37 cellular contexts compared by ENCODE assay signal in genomic region chr7:92913849-92914248, GRCh38.
"Had no signal": no experiment of that assay in that cellular context is flagged by ENCODE, and none has a peak within 500 bp of the region (broad histone marks: within the 10 kb centered on the region; RNA-seq: fewer than 3 reads in every experiment).

No MANE protein-coding gene starts in this region.

- ATAC-seq: activated CD8-positive, alpha-beta memory T cell treated with anti-CD3 and anti-CD28 coated beads, Interleukin-2, amount 10 ng/mL, durations not matched to agents 7 days and 5 days; activated CD8-positive, alpha-beta T cell treated with anti-CD3 and anti-CD28 coated beads for 36 hours; activated naive CD8-positive, alpha-beta T cell treated with anti-CD3 and anti-CD28 coated beads, Interleukin-2, amount 50 U/mL, for 24 hours had no signal

- H3K36me3 ChIP-seq: ascending aorta, cardiac muscle cell had no signal

- H3K27me3 Mint-ChIP-seq: activated B cell treated with CpG ODN at 0.5 μM for 24 hours; activated CD4-positive, alpha-beta memory T cell treated with anti-CD3 and anti-CD28 coated beads for 36 hours; activated CD4-positive, alpha-beta T cell treated with anti-CD3 and anti-CD28 coated beads, Interleukin-2, amount 10 ng/mL, durations not matched to agents 24 days and 14 days; activated CD8-positive, alpha-beta memory T cell treated with anti-CD3 and anti-CD28 coated beads, Interleukin-2, amount 10 ng/mL, durations not matched to agents 7 days and 5 days; activated CD8-positive, alpha-beta T cell treated with anti-CD3 and anti-CD28 coated beads for 36 hours; activated naive CD4-positive, alpha-beta T cell treated with anti-CD3 and anti-CD28 coated beads, Interleukin-2, amount 10 ng/mL, durations not matched to agents 7 days and 5 days; activated naive CD4-positive, alpha-beta T cell treated with anti-CD3 and anti-CD28 coated beads, Interleukin-2, amount 50 U/mL, for 24 hours; activated naive CD8-positive, alpha-beta T cell; activated naive CD8-positive, alpha-beta T cell treated with anti-CD3 and anti-CD28 coated beads, Interleukin-2, amount 10 ng/mL, durations not matched to agents 7 days and 5 days; activated naive CD8-positive, alpha-beta T cell treated with anti-CD3 and anti-CD28 coated beads, Interleukin-2, amount 50 U/mL, for 24 hours; activated T-cell treated with anti-CD3 and anti-CD28 coated beads, Interleukin-2, amount 50 U/mL, for 24 hours; brain; central memory CD8-positive, alpha-beta T cell had no signal

- H3K27me3 ChIP-seq: ascending aorta, cardiac muscle cell had no signal

- H3K9me3 ChIP-seq: ascending aorta had no signal

- H3K4me3 Mint-ChIP-seq: activated B cell treated with CpG ODN at 0.5 μM for 24 hours; activated CD4-positive, alpha-beta memory T cell treated with anti-CD3 and anti-CD28 coated beads for 36 hours; activated CD4-positive, alpha-beta T cell treated with anti-CD3 and anti-CD28 coated beads, Interleukin-2, amount 10 ng/mL, durations not matched to agents 24 days and 14 days; activated CD8-positive, alpha-beta memory T cell treated with anti-CD3 and anti-CD28 coated beads, Interleukin-2, amount 10 ng/mL, durations not matched to agents 7 days and 5 days; activated CD8-positive, alpha-beta T cell treated with anti-CD3 and anti-CD28 coated beads for 36 hours; activated naive CD4-positive, alpha-beta T cell treated with anti-CD3 and anti-CD28 coated beads, Interleukin-2, amount 10 ng/mL, durations not matched to agents 7 days and 5 days; activated naive CD4-positive, alpha-beta T cell treated with anti-CD3 and anti-CD28 coated beads, Interleukin-2, amount 50 U/mL, for 24 hours; activated naive CD8-positive, alpha-beta T cell; activated naive CD8-positive, alpha-beta T cell treated with anti-CD3 and anti-CD28 coated beads, Interleukin-2, amount 10 ng/mL, durations not matched to agents 7 days and 5 days; activated naive CD8-positive, alpha-beta T cell treated with anti-CD3 and anti-CD28 coated beads, Interleukin-2, amount 50 U/mL, for 24 hours; activated T-cell treated with anti-CD3 and anti-CD28 coated beads, Interleukin-2, amount 50 U/mL, for 24 hours; brain; central memory CD8-positive, alpha-beta T cell; T-helper 1 cell treated with Interleukin-12 subunit alpha and Interleukin-12 subunit beta and Interleukin-4 antibody, amounts not matched to agents 30 μg/mL and 1 μg/mL, for 36 hours; T-helper 2 cell treated with Interferon-gamma antibody and Interleukin-4, amounts not matched to agents 5 μg/mL and 100 μg/mL, for 36 hours had no signal

- DNase-seq: activated B cell treated with CpG ODN at 0.5 μM for 24 hours; activated CD4-positive, alpha-beta memory T cell treated with anti-CD3 and anti-CD28 coated beads for 36 hours; activated CD4-positive, alpha-beta T cell treated with anti-CD3 and anti-CD28 coated beads for 4 hours; activated CD4-positive, alpha-beta T cell treated with anti-CD3 and anti-CD28 coated beads, Interleukin-2, amount 10 ng/mL, durations not matched to agents 24 days and 14 days; activated CD4-positive, alpha-beta T cell treated with anti-CD3 and anti-CD28 coated beads, Interleukin-2, amount 50 U/mL, for 1 hour; activated CD4-positive, alpha-beta T cell treated with anti-CD3 and anti-CD28 coated beads, Interleukin-2, amount 50 U/mL, for 4 hours; activated CD4-positive, CD25-positive, alpha-beta regulatory T cell treated with anti-CD3 and anti-CD28 coated beads, Interleukin-2, amount 50 U/mL, for 72 hours; activated CD8-positive, alpha-beta memory T cell treated with anti-CD3 and anti-CD28 coated beads for 24 hours; activated CD8-positive, alpha-beta memory T cell treated with anti-CD3 and anti-CD28 coated beads, Interleukin-2, amount 10 ng/mL, durations not matched to agents 7 days and 5 days; activated CD8-positive, alpha-beta memory T cell treated with anti-CD3 and anti-CD28 coated beads, Interleukin-2, amount 50 U/mL, for 48 hours; activated CD8-positive, alpha-beta T cell treated with anti-CD3 and anti-CD28 coated beads for 36 hours; activated effector memory CD4-positive, alpha-beta T cell treated with Interleukin-2 at 50 U/mL for 16 hours; activated gamma-delta T cell; activated naive CD4-positive, alpha-beta T cell treated with anti-CD3 and anti-CD28 coated beads, Interleukin-2, amount 10 ng/mL, durations not matched to agents 7 days and 5 days; activated naive CD4-positive, alpha-beta T cell treated with Interleukin-2 at 50 U/mL for 16 hours; activated naive CD8-positive, alpha-beta T cell treated with anti-CD3 and anti-CD28 coated beads, Interleukin-2, amount 10 ng/mL, durations not matched to agents 7 days and 5 days; activated naive CD8-positive, alpha-beta T cell treated with anti-CD3 and anti-CD28 coated beads, Interleukin-2, amount 50 U/mL, for 24 hours; activated T-cell treated with anti-CD3 and anti-CD28 coated beads, Interleukin-2, amount 50 U/mL, for 24 hours; activated T-cell treated with anti-CD3 and anti-CD28 coated beads, Interleukin-2, amount 50 U/mL, for 48 hours; amygdala; anterior cingulate cortex; caudate nucleus; cerebellar nuclear complex; T-helper 2 cell; T-helper 9 cell had no signal

- H3K4me1 ChIP-seq: ascending aorta had no signal

- H3K36me3 Mint-ChIP-seq: activated CD4-positive, alpha-beta memory T cell treated with anti-CD3 and anti-CD28 coated beads for 36 hours; activated naive CD4-positive, alpha-beta T cell treated with anti-CD3 and anti-CD28 coated beads, Interleukin-2, amount 10 ng/mL, durations not matched to agents 7 days and 5 days; activated naive CD4-positive, alpha-beta T cell treated with anti-CD3 and anti-CD28 coated beads, Interleukin-2, amount 50 U/mL, for 24 hours; activated naive CD8-positive, alpha-beta T cell; brain had no signal

- H3K27ac ChIP-seq: ascending aorta, cardiac muscle cell, VCaP had no signal

- H3K4me1 Mint-ChIP-seq: activated B cell treated with CpG ODN at 0.5 μM for 24 hours; activated CD4-positive, alpha-beta T cell treated with anti-CD3 and anti-CD28 coated beads, Interleukin-2, amount 10 ng/mL, durations not matched to agents 24 days and 14 days; activated CD8-positive, alpha-beta memory T cell treated with anti-CD3 and anti-CD28 coated beads, Interleukin-2, amount 10 ng/mL, durations not matched to agents 7 days and 5 days; activated naive CD4-positive, alpha-beta T cell treated with anti-CD3 and anti-CD28 coated beads, Interleukin-2, amount 10 ng/mL, durations not matched to agents 7 days and 5 days; activated naive CD4-positive, alpha-beta T cell treated with anti-CD3 and anti-CD28 coated beads, Interleukin-2, amount 50 U/mL, for 24 hours; activated naive CD8-positive, alpha-beta T cell treated with anti-CD3 and anti-CD28 coated beads, Interleukin-2, amount 10 ng/mL, durations not matched to agents 7 days and 5 days; activated naive CD8-positive, alpha-beta T cell treated with anti-CD3 and anti-CD28 coated beads, Interleukin-2, amount 50 U/mL, for 24 hours; central memory CD8-positive, alpha-beta T cell had no signal

- H3K27ac Mint-ChIP-seq: activated B cell treated with CpG ODN at 0.5 μM for 24 hours; activated CD4-positive, alpha-beta memory T cell treated with anti-CD3 and anti-CD28 coated beads for 36 hours; activated CD4-positive, alpha-beta T cell treated with anti-CD3 and anti-CD28 coated beads, Interleukin-2, amount 10 ng/mL, durations not matched to agents 24 days and 14 days; activated CD8-positive, alpha-beta memory T cell treated with anti-CD3 and anti-CD28 coated beads, Interleukin-2, amount 10 ng/mL, durations not matched to agents 7 days and 5 days; activated CD8-positive, alpha-beta T cell treated with anti-CD3 and anti-CD28 coated beads for 36 hours; activated naive CD4-positive, alpha-beta T cell treated with anti-CD3 and anti-CD28 coated beads, Interleukin-2, amount 10 ng/mL, durations not matched to agents 7 days and 5 days; activated naive CD8-positive, alpha-beta T cell; activated naive CD8-positive, alpha-beta T cell treated with anti-CD3 and anti-CD28 coated beads, Interleukin-2, amount 10 ng/mL, durations not matched to agents 7 days and 5 days; activated naive CD8-positive, alpha-beta T cell treated with anti-CD3 and anti-CD28 coated beads, Interleukin-2, amount 50 U/mL, for 24 hours; activated T-cell treated with anti-CD3 and anti-CD28 coated beads, Interleukin-2, amount 50 U/mL, for 24 hours; activated T-helper 2 cell treated with anti-CD3 and anti-CD28 coated beads, Interferon-gamma antibody, Interleukin-2, Interleukin-4, amounts not matched to agents 10 μg/mL and 5 μg/mL and 100 μg/mL, durations not matched to agents 14 hours and 24 hours and 36 hours; brain; T-helper 1 cell treated with Interleukin-12 subunit alpha and Interleukin-12 subunit beta and Interleukin-4 antibody, amounts not matched to agents 30 μg/mL and 1 μg/mL, for 36 hours; T-helper 2 cell treated with Interferon-gamma antibody and Interleukin-4, amounts not matched to agents 5 μg/mL and 100 μg/mL, for 36 hours had no signal

- H3K9me3 Mint-ChIP-seq: activated B cell treated with CpG ODN at 0.5 μM for 24 hours; activated CD4-positive, alpha-beta memory T cell treated with anti-CD3 and anti-CD28 coated beads for 36 hours; activated CD8-positive, alpha-beta T cell treated with anti-CD3 and anti-CD28 coated beads for 36 hours; activated naive CD4-positive, alpha-beta T cell treated with anti-CD3 and anti-CD28 coated beads, Interleukin-2, amount 10 ng/mL, durations not matched to agents 7 days and 5 days; activated naive CD4-positive, alpha-beta T cell treated with anti-CD3 and anti-CD28 coated beads, Interleukin-2, amount 50 U/mL, for 24 hours; activated naive CD8-positive, alpha-beta T cell treated with anti-CD3 and anti-CD28 coated beads, Interleukin-2, amount 50 U/mL, for 24 hours; central memory CD8-positive, alpha-beta T cell; T-helper 2 cell treated with Interferon-gamma antibody and Interleukin-4, amounts not matched to agents 5 μg/mL and 100 μg/mL, for 36 hours had no signal

- H3K4me3 ChIP-seq: ascending aorta, cardiac muscle cell had no signal

- FAIRE-seq: bronchial epithelial cell, TTC549 had no signal
